8 cellular contexts compared by ENCODE assay signal in genomic region chr12:107379142-107379851, GRCh38.
DNase-seq lines count a peak whose midpoint lies in the region; ATAC-seq and TF ChIP-seq lines count a peak whose summit lies in the region.
"Not testable (repeated sequence)": the region's sequence is repeated elsewhere in the genome, so short reads cannot be mapped to it uniquely, and the experiment has no call there.

No MANE protein-coding gene starts in this region.

- peak overlapping the region; percentile 75 for H3K4me2 ChIP-seq in PC-3 (ENCODE audit: low read length)

- H3K27ac Mint-ChIP-seq in progenitor cell of endocrine pancreas, result peak overlapping the region; percentile 95

- H3K36me3 Mint-ChIP-seq in progenitor cell of endocrine pancreas (ENCODE audit: insufficient read depth), result not testable (repeated sequence)

- peaks cover 22% of the 10 kb centered on the region for H3K4me1 Mint-ChIP-seq in progenitor cell of endocrine pancreas (ENCODE audit: low read depth)

- H3K9me2 ChIP-seq in PC-3 (replicated peaks; ENCODE audit: low read length), result not testable (repeated sequence)

- intact Hi-C loops in PC-3 (cut with micrococcal nuclease), result not testable (repeated sequence)

- H3K9ac ChIP-seq in PC-3 (ENCODE audit: low read length), result not testable (repeated sequence)

- H3K27me3 ChIP-seq in ACC112 (ENCODE audit: insufficient read depth, low read length); PC-3 (ENCODE audit: low read length): not testable (repeated sequence)

- H3K9me3 ChIP-seq in PC-3 (ENCODE audit: low read length), result not testable (repeated sequence)

- not testable (repeated sequence) for H3F3A ChIP-seq in PC-3 (ENCODE audit: low read length, unreplicated experiment)

- not testable (repeated sequence) for H3K4me3 Mint-ChIP-seq in progenitor cell of endocrine pancreas (ENCODE audit: low read depth)

- H3K27ac ChIP-seq in ACC112 (ENCODE audit: low read depth, low read length), result peak overlapping the region; percentile 61; the same call in 1 of the 2 replicates
- H3K27ac ChIP-seq in PC-3 (ENCODE audit: low read length), result peak overlapping the region; percentile 87
- peak overlapping the region; percentile 76 for H3K27ac ChIP-seq in epithelial cell of prostate

- not testable (repeated sequence) for H3K79me2 ChIP-seq in ACC112 (ENCODE audit: control insufficient read depth, insufficient read depth, low read length, unreplicated experiment)
- peaks cover 26% of the 10 kb centered on the region; the same call in 1 of the 2 replicates for H3K79me2 ChIP-seq in PC-3 (ENCODE audit: low read length)

- ATAC-seq in PC-3, result peak; percentile 45; the same call in 1 of the 2 replicates

- H3K27me3 Mint-ChIP-seq in progenitor cell of endocrine pancreas, result peaks cover 13% of the 10 kb centered on the region

- CTCF ChIA-PET in PC-3 (lab: Charles Lee), result not testable (repeated sequence)

- POLR2A ChIA-PET in PC-3 (lab: Charles Lee; ENCODE audit: unreplicated experiment), result not testable (repeated sequence)

- H3K4me3 ChIP-seq in ACC112 (ENCODE audit: low read depth, low read length) (0 out of 2 replicates have a peak overlapping the region, but pooled peaks have one; percentile 15), PC-3 (ENCODE audit: low read length) (peak overlapping the region; percentile 53)

- H3K4me1 ChIP-seq in ACC112 (ENCODE audit: control insufficient read depth, insufficient read depth, low read length, unreplicated experiment) (peaks cover 24% of the 10 kb centered on the region), PC-3 (ENCODE audit: insufficient read depth, low read length) (peaks cover 37% of the 10 kb centered on the region)

- not testable (repeated sequence) for H4K20me1 ChIP-seq in PC-3 (ENCODE audit: low read length)

- not testable (repeated sequence) for H3K9me3 Mint-ChIP-seq in progenitor cell of endocrine pancreas (ENCODE audit: low read depth)

- not testable (repeated sequence) for BruUV-seq in PC-3 (replicated peaks; lab: Mats Ljungman, UMichigan)

- DNase-seq in Daoy (ENCODE audit: low read depth), result peak; percentile 60
- peak; percentile 24 for DNase-seq in HS-5 (ENCODE audit: low read depth)
- peak; percentile 91 for DNase-seq in PC-3
- peak; percentile 42 for DNase-seq in amniotic epithelial cell (ENCODE audit: low read depth)
- peak; percentile 39 for DNase-seq in epithelial cell of prostate (ENCODE audit: low read depth, low spot score)
- DNase-seq in glomerular visceral epithelial cell (ENCODE audit: extremely low spot score), result peak; percentile 82
- DNase-seq in progenitor cell of endocrine pancreas (ENCODE audit: low spot score, unreplicated experiment), result not testable (repeated sequence)

- TF ChIP-seq CTCF in PC-3 (conservative IDR thresholded peaks at IDR 0.05; ENCODE audit: low read depth, low read length); progenitor cell of endocrine pancreas (IDR thresholded peaks at IDR 0.05; ENCODE audit: unreplicated experiment): not testable (repeated sequence)

- H3K36me3 ChIP-seq in ACC112 (ENCODE audit: insufficient read depth, low read length); PC-3 (ENCODE audit: low read depth, low read length): not testable (repeated sequence)

- H2AFZ ChIP-seq in ACC112 (ENCODE audit: low read length, unreplicated experiment); PC-3 (ENCODE audit: low read length): not testable (repeated sequence)
